4 cellular contexts compared by ENCODE assay signal in genomic region chr12:56789429-56789828, GRCh38. TPM values are rescaled to one million over a fixed set of nuclear protein-coding genes. Genes with fewer than 3 reads are reported as not detected.
DNase-seq lines count a peak whose midpoint lies in the region; ATAC-seq and TF ChIP-seq lines count a peak whose summit lies in the region.
"Not testable (repeated sequence)": the region's sequence is repeated elsewhere in the genome, so short reads cannot be mapped to it uniquely, and the experiment has no call there.
"Had no signal": no experiment of that assay in that cellular context is flagged by ENCODE, and none has a peak within 500 bp of the region (broad histone marks: within the 10 kb centered on the region; RNA-seq: fewer than 3 reads in every experiment).

No MANE protein-coding gene starts in this region.

- not testable (repeated sequence) for H3K4me3 Mint-ChIP-seq in endodermal cell

- not testable (repeated sequence) for ATAC-seq in left lobe of liver

- not testable (repeated sequence) for H3K4me1 Mint-ChIP-seq in endodermal cell

- not testable (repeated sequence) for H3K27ac Mint-ChIP-seq in endodermal cell

- DNase-seq in endodermal cell (peak; percentile 1), left lobe of liver (ENCODE audit: low spot score) (peak; percentile 41)

- H3K36me3 Mint-ChIP-seq in endodermal cell (ENCODE audit: low read depth): not testable (repeated sequence)

- H3K9me3 Mint-ChIP-seq in endodermal cell: peaks cover 44% of the 10 kb centered on the region

- not testable (repeated sequence) for TF ChIP-seq CTCF in endodermal cell (conservative IDR thresholded peaks at IDR 0.05)

- H3K4me1 ChIP-seq in endodermal cell (ENCODE audit: control insufficient read depth, insufficient read depth, low read length): not testable (repeated sequence)

- H3K4me3 ChIP-seq in endodermal cell (ENCODE audit: low read length): not testable (repeated sequence)

- H3K27ac ChIP-seq in endodermal cell (ENCODE audit: low read depth, low read length): not testable (repeated sequence)

- H3K27me3 ChIP-seq in endodermal cell (ENCODE audit: control insufficient read depth, insufficient read depth, low read length, poor library complexity, severe bottlenecking): not testable (repeated sequence)

- not testable (repeated sequence) for H3K36me3 ChIP-seq in endodermal cell (ENCODE audit: control insufficient read depth, insufficient read depth, low read length)

- not testable (repeated sequence) for H3K9ac ChIP-seq in endodermal cell (ENCODE audit: extremely low read depth, low read length, poor library complexity, severe bottlenecking)

- not testable (repeated sequence) for H3K27me3 Mint-ChIP-seq in endodermal cell (ENCODE audit: insufficient read depth)

- 98% methylated on average over 11 of the region's 34 CpGs; no CpG with 5 or more reads in 1 of the 2 experiments for WGBS in endodermal cell (ENCODE audit: insufficient coverage in 1 of 2, insufficient read length in 1 of 2), 2 experiments

- not testable (repeated sequence) for H3K9me3 ChIP-seq in endodermal cell (ENCODE audit: control insufficient read depth, low read length)

RNA-seq across cellular contexts. Expression of gene HSD17B6, which starts 26.3 kb away (rescaled TPM):
- under 1 TPM; 0.57 to 0.89 TPM for total RNA-seq in endodermal cell
- 3.2 TPM for polyA plus RNA-seq in endodermal cell (2013, experiment 1 of 2)
- polyA plus RNA-seq in endodermal cell (2013, experiment 2 of 2): 1.4 TPM
- 554 TPM for total RNA-seq in left lobe of liver
- total RNA-seq: CD4-positive, alpha-beta T cell; CD4-positive, CD25-positive, alpha-beta regulatory T cell had no signal

RNA-seq across cellular contexts. Expression of gene PRIM1, which starts 37.3 kb away (rescaled TPM):
- total RNA-seq in endodermal cell (10 to 100 TPM; 34.8 to 44.2 TPM), left lobe of liver (4.9 TPM)
- 50.0 TPM for polyA plus RNA-seq in endodermal cell (2013, experiment 1 of 2)
- 46.0 TPM for polyA plus RNA-seq in endodermal cell (2013, experiment 2 of 2)

Comparison
In these comparisons a context has a peak if more than half of its experiments do, and no peak if none do; other contexts are left out.
1. RNA of gene HSD17B6, which starts 26.3 kb away (total RNA-seq): 554 TPM in left lobe of liver (single experiment); 0.57 to 0.89 TPM in endodermal cell; every median in the first group is over 100 times any median in the second.